In the genomic region with DNA sequence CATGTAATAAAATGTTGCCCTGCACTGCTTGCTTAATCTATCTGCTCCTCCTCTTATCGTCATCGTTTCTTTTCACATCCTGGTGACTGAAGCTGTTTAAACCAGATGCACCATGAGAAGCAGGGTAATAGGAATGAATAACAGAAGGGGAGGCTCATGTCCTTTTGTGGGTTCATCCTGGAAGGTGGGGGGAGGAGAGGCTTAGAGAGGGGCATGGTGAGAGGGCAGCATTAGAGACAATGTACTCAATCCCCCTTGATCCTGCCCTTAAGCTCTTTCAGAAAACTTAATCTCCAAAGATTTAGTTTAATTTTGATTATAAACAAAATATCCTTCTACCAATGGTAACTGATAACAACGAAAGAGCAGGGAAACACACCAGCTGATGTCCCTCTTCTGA, we compare ENCODE assay signal across 28 cellular contexts.
DNase-seq lines count a peak whose midpoint lies in the region; ATAC-seq, FAIRE-seq and TF ChIP-seq lines count a peak whose summit lies in the region.
"Had no signal": no experiment of that assay in that cellular context is flagged by ENCODE, and none has a peak within 500 bp of the region (broad histone marks: within the 10 kb centered on the region; RNA-seq: fewer than 3 reads in every experiment).

No MANE protein-coding gene starts in this region.

- H3K36me3 ChIP-seq in OCI-LY3 (replicated peaks; ENCODE audit: low read depth, low read length) (no peaks in the 10 kb centered on the region), neural progenitor cell (no peaks in the 10 kb centered on the region)
- H3K36me3 ChIP-seq: BE2C, BLaER1 had no signal

- H3K9me3 Mint-ChIP-seq in neural progenitor cell (no peaks in the 10 kb centered on the region), T-cell (no peaks in the 10 kb centered on the region), type B pancreatic cell (no peaks in the 10 kb centered on the region)
- H3K9me3 Mint-ChIP-seq: CD4-positive, CD25-positive, alpha-beta regulatory T cell; CD8-positive, alpha-beta memory T cell had no signal

- H3K9me3 ChIP-seq in OCI-LY3 (ENCODE audit: insufficient read depth, low read length) (no peaks in the 10 kb centered on the region), neural progenitor cell (ENCODE audit: low read depth) (no peaks in the 10 kb centered on the region)
- H3K9me3 ChIP-seq: BE2C, BLaER1 had no signal

- FAIRE-seq in D721Med (lab: Jason Lieb, UNC) (no peak), HTR-8/SVneo (lab: Jason Lieb, UNC) (no peak)
- FAIRE-seq: A204.1, GM12878, GM18507 had no signal

- H3K4me3 ChIP-seq in OCI-LY3 (ENCODE audit: low read length): peak overlapping the region; percentile 65
- H3K4me3 ChIP-seq in neural progenitor cell: no peak overlapping the region
- H3K4me3 ChIP-seq: BLaER1, GM12878 had no signal

- no peak overlapping the region for H3K4me3 Mint-ChIP-seq in neural progenitor cell
- no peak overlapping the region for H3K4me3 Mint-ChIP-seq in T-cell
- no peak overlapping the region for H3K4me3 Mint-ChIP-seq in type B pancreatic cell
- H3K4me3 Mint-ChIP-seq: CD14-positive monocyte; CD4-positive, alpha-beta memory T cell; CD4-positive, CD25-positive, alpha-beta regulatory T cell; CD8-positive, alpha-beta memory T cell had no signal

- no peaks in the 10 kb centered on the region for H3K36me3 Mint-ChIP-seq in neural progenitor cell
- H3K36me3 Mint-ChIP-seq in T-cell: no peaks in the 10 kb centered on the region
- H3K36me3 Mint-ChIP-seq in type B pancreatic cell: no peaks in the 10 kb centered on the region
- H3K36me3 Mint-ChIP-seq: CD14-positive monocyte; CD4-positive, alpha-beta memory T cell; CD4-positive, CD25-positive, alpha-beta regulatory T cell; CD8-positive, alpha-beta memory T cell had no signal

- peak overlapping the region; percentile 90 for H3K4me2 ChIP-seq in OCI-LY3 (ENCODE audit: low read length)
- no peak overlapping the region for H3K4me2 ChIP-seq in neural progenitor cell
- H3K4me2 ChIP-seq: BLaER1 had no signal

- POLR2A ChIA-PET in T-cell (lab: Charles Lee): no interaction called here

- H4K20me1 ChIP-seq in OCI-LY3 (ENCODE audit: insufficient read depth, low read length): no peaks in the 10 kb centered on the region
- no peaks in the 10 kb centered on the region for H4K20me1 ChIP-seq in neural progenitor cell (ENCODE audit: low read depth)
- H4K20me1 ChIP-seq: BLaER1 had no signal

- no peak for TF ChIP-seq CTCF in D721Med (IDR thresholded peaks at IDR 0.05; ENCODE audit: insufficient read depth, missing control alignments)
- no peak for TF ChIP-seq CTCF in OCI-LY3 (IDR thresholded peaks at IDR 0.05; ENCODE audit: low read depth, low read length)
- TF ChIP-seq CTCF in neural progenitor cell (IDR thresholded peaks at IDR 0.05): no peak
- TF ChIP-seq CTCF in type B pancreatic cell (conservative IDR thresholded peaks at IDR 0.05): no peak

- H3K4me1 ChIP-seq in OCI-LY3 (ENCODE audit: low read length) (peaks cover 47% of the 10 kb centered on the region), neural progenitor cell (peaks cover 10% of the 10 kb centered on the region)
- H3K4me1 ChIP-seq: BE2C had no signal

- CTCF ChIA-PET in T-cell (lab: Charles Lee): no interaction called here

- no peaks in the 10 kb centered on the region for H3F3A ChIP-seq in neural progenitor cell (ENCODE audit: low read depth)

- H3K79me2 ChIP-seq in OCI-LY3 (ENCODE audit: low read length) (no peaks in the 10 kb centered on the region), neural progenitor cell (ENCODE audit: low read depth) (no peaks in the 10 kb centered on the region)

- H3K27me3 Mint-ChIP-seq in neural progenitor cell (ENCODE audit: insufficient read depth, low read depth) (peaks cover 2% of the 10 kb centered on the region), T-cell (peaks cover 0 to 28% of the 10 kb centered on the region in 2 donors), type B pancreatic cell (peaks cover 8% of the 10 kb centered on the region)
- H3K27me3 Mint-ChIP-seq: CD4-positive, CD25-positive, alpha-beta regulatory T cell; CD8-positive, alpha-beta memory T cell had no signal

- H3K4me1 Mint-ChIP-seq in neural progenitor cell (peaks cover 3% of the 10 kb centered on the region), T-cell (no peaks in the 10 kb centered on the region), type B pancreatic cell (ENCODE audit: unreplicated experiment) (no peaks in the 10 kb centered on the region)
- H3K4me1 Mint-ChIP-seq: CD14-positive monocyte; CD4-positive, alpha-beta memory T cell; CD4-positive, CD25-positive, alpha-beta regulatory T cell; CD8-positive, alpha-beta memory T cell had no signal

- H3K9ac ChIP-seq in OCI-LY3 (ENCODE audit: low read length): peak overlapping the region; percentile 33; the same call in 1 of the 2 replicates
- H3K9ac ChIP-seq in neural progenitor cell: no peak overlapping the region
- H3K9ac ChIP-seq: BLaER1 had no signal

- H3K27me3 ChIP-seq in OCI-LY3 (ENCODE audit: low read depth, low read length): peaks cover 35% of the 10 kb centered on the region; the same call in 1 of the 2 replicates
- H3K27me3 ChIP-seq in neural progenitor cell: no peaks in the 10 kb centered on the region
- H3K27me3 ChIP-seq: BE2C, BLaER1 had no signal

- ATAC-seq in T-cell (replicated peaks in 1 of 4): no peak
- ATAC-seq: GM12878 had no signal

- peak; percentile 16 for DNase-seq in D721Med (ENCODE audit: insufficient read length, low spot score)
- DNase-seq in NCI-H82 (lab: John Stamatoyannopoulos, UW): peak; percentile 73
- DNase-seq in neural progenitor cell (ENCODE audit: low spot score): peak; percentile 16
- DNase-seq in HTR-8/SVneo (ENCODE audit: insufficient read length, low spot score): no peak
- DNase-seq in T-cell: no peak
- no peak for DNase-seq in type B pancreatic cell (ENCODE audit: extremely low spot score, unreplicated experiment)
- DNase-seq in NOMO-1 treated with DMSO at 0.1 percent for 48 hours (lab: John Stamatoyannopoulos, UW; ENCODE audit: unreplicated experiment): no peak
- DNase-seq: 8988T; ACHN; BE2C; C1 segment of cervical spinal cord; CD4-positive, alpha-beta memory T cell; CD4-positive, CD25-positive, alpha-beta regulatory T cell; CD8-positive, alpha-beta memory T cell; COR-L47; DMS 273 treated with DMSO at 0.1 percent for 48 hours; DMS153; DMS53; DMS79; DND-41; EL; GDM1 had no signal

- H2AFZ ChIP-seq in OCI-LY3 (ENCODE audit: low read depth, low read length) (no peak overlapping the region; the same call in 1 of the 2 replicates), neural progenitor cell (replicated peaks) (peak overlapping the region; percentile 34)

- H3K27ac Mint-ChIP-seq in neural progenitor cell (no peak overlapping the region), T-cell (no peak overlapping the region), type B pancreatic cell (no peak overlapping the region)
- H3K27ac Mint-ChIP-seq: CD14-positive monocyte; CD4-positive, alpha-beta memory T cell; CD4-positive, CD25-positive, alpha-beta regulatory T cell; CD8-positive, alpha-beta memory T cell had no signal

- H3K27ac ChIP-seq in OCI-LY3 (ENCODE audit: low read length): peak overlapping the region; percentile 83
- no peak overlapping the region for H3K27ac ChIP-seq in neural progenitor cell
- H3K27ac ChIP-seq: BLaER1 had no signal

Comparison
In these comparisons a context has a peak if more than half of its experiments do, and no peak if none do; other contexts are left out.
1. DNase-seq: peak in D721Med (single experiment), NCI-H82 (single experiment) and neural progenitor cell (single experiment); none in HTR-8/SVneo (single experiment), T-cell (0 of 34), type B pancreatic cell (single experiment) and NOMO-1 treated with DMSO at 0.1 percent for 48 hours (single experiment).